12 cellular contexts compared by ENCODE assay signal in genomic region chr13:95698047-95698749, GRCh38. TPM values are rescaled to one million over a fixed set of nuclear protein-coding genes. Genes with fewer than 3 reads are reported as not detected.
DNase-seq lines count a peak whose midpoint lies in the region; ATAC-seq and TF ChIP-seq lines count a peak whose summit lies in the region.
"Had no signal": no experiment of that assay in that cellular context is flagged by ENCODE, and none has a peak within 500 bp of the region (broad histone marks: within the 10 kb centered on the region; RNA-seq: fewer than 3 reads in every experiment).

No MANE protein-coding gene starts in this region.

- no peak overlapping the region for H3K4me2 ChIP-seq in OCI-LY3 (ENCODE audit: low read length)

- H3K27me3 ChIP-seq in OCI-LY3 (ENCODE audit: low read depth, low read length) (no peaks in the 10 kb centered on the region), heart right ventricle (no peaks in the 10 kb centered on the region)

- H3K4me3 ChIP-seq in OCI-LY3 (ENCODE audit: low read length) = no peak overlapping the region
- H3K4me3 ChIP-seq in heart right ventricle = no peak overlapping the region

- H3K36me3 ChIP-seq in OCI-LY3 (replicated peaks; ENCODE audit: low read depth, low read length) (peaks cover 28% of the 10 kb centered on the region), heart right ventricle (no peaks in the 10 kb centered on the region)

- no peaks in the 10 kb centered on the region; the same call in none of the 2 replicates for H3K79me2 ChIP-seq in OCI-LY3 (ENCODE audit: low read length)

- ATAC-seq in natural killer cell = peak in 2 of 3 donors; percentile 50 to 55
- ATAC-seq in natural killer cell treated with Interleukin-12 subunit alpha and Interleukin-12 subunit beta and Interleukin-15 and Interleukin-18, amount 100 ng/mL, for 72 hours = no peak
- peak in 7 of 8 donors; percentile 20 to 94 (median 68) for ATAC-seq in heart right ventricle
- ATAC-seq in GM18873 (IDR thresholded peaks at IDR 0.05; ENCODE audit: low FRiP score, unreplicated experiment) = no peak
- ATAC-seq: activated CD8-positive, alpha-beta memory T cell treated with anti-CD3 and anti-CD28 coated beads, Interleukin-2, amount 10 ng/mL, durations not matched to agents 7 days and 5 days had no signal

- H3K4me1 ChIP-seq in OCI-LY3 (ENCODE audit: low read length) = no peaks in the 10 kb centered on the region
- H3K4me1 ChIP-seq in heart right ventricle = peaks cover 0 to 29% (median 21%) of the 10 kb centered on the region in 9 donors

- no peak overlapping the region for H3K4me3 Mint-ChIP-seq in natural killer cell
- no peak overlapping the region for H3K4me3 Mint-ChIP-seq in natural killer cell treated with Interleukin-12 subunit alpha and Interleukin-12 subunit beta and Interleukin-15 and Interleukin-18, amount 100 ng/mL, for 72 hours
- H3K4me3 Mint-ChIP-seq: activated CD8-positive, alpha-beta memory T cell treated with anti-CD3 and anti-CD28 coated beads, Interleukin-2, amount 10 ng/mL, durations not matched to agents 7 days and 5 days; nephron had no signal

- TF ChIP-seq CTCF in natural killer cell (IDR thresholded peaks at IDR 0.05) (peak; percentile 16), OCI-LY3 (IDR thresholded peaks at IDR 0.05; ENCODE audit: low read depth, low read length) (0 out of 2 replicates have a peak, but pooled peaks have one; percentile 3), heart right ventricle (IDR thresholded peaks at IDR 0.05) (peak in 1 of 9 donors; percentile 11)

- DNase-seq in natural killer cell = no peak
- no peak for DNase-seq in natural killer cell treated with Interleukin-12 subunit alpha and Interleukin-12 subunit beta and Interleukin-15 and Interleukin-18, amount 100 ng/mL, for 72 hours (ENCODE audit: low spot score)
- DNase-seq in heart right ventricle = no peak
- DNase-seq in globus pallidus (ENCODE audit: low spot score) = no peak
- DNase-seq in epidermal melanocyte (ENCODE audit: insufficient read length, low spot score) = no peak
- no peak for DNase-seq in NCI-H2227 treated with DMSO at 0.1 percent for 48 hours (lab: John Stamatoyannopoulos, UW)
- DNase-seq: activated CD8-positive, alpha-beta memory T cell treated with anti-CD3 and anti-CD28 coated beads, Interleukin-2, amount 10 ng/mL, durations not matched to agents 7 days and 5 days; effector memory CD4-positive, alpha-beta T cell; NCI-H2107 had no signal

- H3K9me3 ChIP-seq in OCI-LY3 (ENCODE audit: insufficient read depth, low read length) (0 out of 2 replicates have a peak, but pooled peaks cover 6% of the 10 kb centered on the region), heart right ventricle (peaks cover 0 to 9% (median 0%) of the 10 kb centered on the region in 11 donors)

- H3K27me3 Mint-ChIP-seq in natural killer cell (ENCODE audit: low read depth in 2 of 2) = no peaks in the 10 kb centered on the region
- H3K27me3 Mint-ChIP-seq in natural killer cell treated with Interleukin-12 subunit alpha and Interleukin-12 subunit beta and Interleukin-15 and Interleukin-18, amount 100 ng/mL, for 72 hours = no peaks in the 10 kb centered on the region
- H3K27me3 Mint-ChIP-seq: activated CD8-positive, alpha-beta memory T cell treated with anti-CD3 and anti-CD28 coated beads, Interleukin-2, amount 10 ng/mL, durations not matched to agents 7 days and 5 days had no signal

- H3K36me3 Mint-ChIP-seq in natural killer cell = no peaks in the 10 kb centered on the region
- H3K36me3 Mint-ChIP-seq in natural killer cell treated with Interleukin-12 subunit alpha and Interleukin-12 subunit beta and Interleukin-15 and Interleukin-18, amount 100 ng/mL, for 72 hours = peaks cover 10% of the 10 kb centered on the region

- H4K20me1 ChIP-seq in OCI-LY3 (ENCODE audit: insufficient read depth, low read length) = peaks cover 29% of the 10 kb centered on the region

- peak overlapping the region in 1 of 2 donors; percentile 25 for H3K27ac Mint-ChIP-seq in natural killer cell
- no peak overlapping the region for H3K27ac Mint-ChIP-seq in natural killer cell treated with Interleukin-12 subunit alpha and Interleukin-12 subunit beta and Interleukin-15 and Interleukin-18, amount 100 ng/mL, for 72 hours
- H3K27ac Mint-ChIP-seq: activated CD8-positive, alpha-beta memory T cell treated with anti-CD3 and anti-CD28 coated beads, Interleukin-2, amount 10 ng/mL, durations not matched to agents 7 days and 5 days; nephron had no signal

- peaks cover 2% of the 10 kb centered on the region in 2 donors for H3K9me3 Mint-ChIP-seq in natural killer cell
- no peaks in the 10 kb centered on the region for H3K9me3 Mint-ChIP-seq in natural killer cell treated with Interleukin-12 subunit alpha and Interleukin-12 subunit beta and Interleukin-15 and Interleukin-18, amount 100 ng/mL, for 72 hours

- intact Hi-C loops in natural killer cell (cut with micrococcal nuclease) = no loop called here
- intact Hi-C loops in heart right ventricle (cut with DNase I) = no loop called here

- H2AFZ ChIP-seq in OCI-LY3 (ENCODE audit: low read depth, low read length) = no peak overlapping the region

- H3K4me1 Mint-ChIP-seq in natural killer cell = peaks cover 42 to 49% of the 10 kb centered on the region in 2 donors
- H3K4me1 Mint-ChIP-seq in natural killer cell treated with Interleukin-12 subunit alpha and Interleukin-12 subunit beta and Interleukin-15 and Interleukin-18, amount 100 ng/mL, for 72 hours (ENCODE audit: low read depth in 2 of 2) = peaks cover 37 to 46% of the 10 kb centered on the region in 2 donors
- H3K4me1 Mint-ChIP-seq: nephron had no signal

- H3K27ac ChIP-seq in OCI-LY3 (ENCODE audit: low read length) (no peak overlapping the region), heart right ventricle (no peak overlapping the region)

- 52 to 63% methylated on average over 5 of the region's 5 CpGs for WGBS in heart right ventricle, 2 donors

- no peak overlapping the region for H3K9ac ChIP-seq in OCI-LY3 (ENCODE audit: low read length)

RNA-seq across cellular contexts. Expression of gene DNAJC3, which starts 21.3 kb away (rescaled TPM):
- total RNA-seq in natural killer cell (10 to 100 TPM; 26.5 to 38.1 (median 29.0) TPM), heart right ventricle (10 to 100 TPM; 27.5 to 40.9 (median 31.7) TPM)
- total RNA-seq in natural killer cell treated with Interleukin-12 subunit alpha and Interleukin-12 subunit beta and Interleukin-15 and Interleukin-18, amount 100 ng/mL, for 72 hours = 10 to 100 TPM; 35.0 to 55.3 TPM
- 10 to 100 TPM in 1 of 2 donors, 1 to 10 TPM in 1; 9.3 to 18.3 TPM for polyA plus RNA-seq in heart right ventricle

RNA-seq across cellular contexts. Expression of gene DZIP1, which starts 53.7 kb away (rescaled TPM):
- total RNA-seq in natural killer cell = not detected
- total RNA-seq in natural killer cell treated with Interleukin-12 subunit alpha and Interleukin-12 subunit beta and Interleukin-15 and Interleukin-18, amount 100 ng/mL, for 72 hours = not detected
- 1 to 10 TPM; 2.0 to 5.0 (median 3.6) TPM for total RNA-seq in heart right ventricle
- polyA plus RNA-seq in heart right ventricle = 1 to 10 TPM; 2.8 to 7.0 TPM

Comparison
In these comparisons a context has a peak if more than half of its experiments do, and no peak if none do; other contexts are left out.
1. ATAC-seq: peak in natural killer cell (2 of 3) and heart right ventricle (7 of 8); none in natural killer cell treated with Interleukin-12 subunit alpha and Interleukin-12 subunit beta and Interleukin-15 and Interleukin-18, amount 100 ng/mL, for 72 hours (0 of 2) and GM18873 (single experiment).